ENCODE assay signal across 31 cellular contexts in genomic region chr17:65518256-65518655, GRCh38. TPM values are rescaled to one million over a fixed set of nuclear protein-coding genes. Genes with fewer than 3 reads are reported as not detected.
DNase-seq lines count a peak whose midpoint lies in the region; ATAC-seq and TF ChIP-seq lines count a peak whose summit lies in the region.
"Had no signal": no experiment of that assay in that cellular context is flagged by ENCODE, and none has a peak within 500 bp of the region (broad histone marks: within the 10 kb centered on the region; RNA-seq: fewer than 3 reads in every experiment).

No MANE protein-coding gene starts in this region.

- no peaks in the 10 kb centered on the region for H4K20me1 ChIP-seq in GM23248 (ENCODE audit: insufficient read depth)

- H3K4me1 ChIP-seq in GM23248 (ENCODE audit: insufficient read depth): peaks cover 21% of the 10 kb centered on the region
- H3K4me1 ChIP-seq: BE2C, parathyroid adenoma, right atrium auricular region, testis had no signal

- DNase-seq in A172 (ENCODE audit: low spot score) (peak; percentile 57), GM23248 (peak; percentile 44), WTC11 (ENCODE audit: low spot score) (no peak), fibroblast of peridontal ligament (ENCODE audit: extremely low read depth) (peak; percentile 63), NCI-H2171 (lab: John Stamatoyannopoulos, UW) (no peak), mesenteric fat pad (ENCODE audit: low spot score) (no peak), natural killer cell (no peak)
- DNase-seq in activated CD4-positive, alpha-beta T cell treated with anti-CD3 and anti-CD28 coated beads, Interleukin-2, amount 10 ng/mL, durations not matched to agents 24 days and 14 days: no peak
- DNase-seq: activated B cell treated with CpG ODN at 0.5 μM for 24 hours; activated CD4-positive, alpha-beta T cell treated with anti-CD3 and anti-CD28 coated beads, Interleukin-2, amount 50 U/mL, for 1 hour; activated effector memory CD4-positive, alpha-beta T cell treated with anti-CD3 and anti-CD28 coated beads, Interleukin-2, amount 50 U/mL, for 16 hours; activated naive CD8-positive, alpha-beta T cell treated with anti-CD3 and anti-CD28 coated beads for 36 hours; activated T-cell treated with anti-CD3 and anti-CD28 coated beads, Interleukin-2, amount 50 U/mL, for 1 hour; aorta; BE2C; CD8-positive, alpha-beta T cell; H7; hypothalamus; immature natural killer cell; Karpas-422; MV-4-11; NCI-H146; NCI-H446 treated with DMSO at 0.1 percent for 48 hours; stimulated activated CD4-positive, alpha-beta T cell treated with anti-CD3 and anti-CD28 coated beads, Interleukin-1b, Interleukin-23, amount 100 ng/mL, for 48 hours; stimulated activated naive CD8-positive, alpha-beta T cell treated with anti-CD3 and anti-CD28 coated beads, Interleukin-15, Interleukin-2, amounts not matched to agents 100 U/mL and 50 U/mL, for 24 hours; testis had no signal

- H3K27ac Mint-ChIP-seq in WTC11 (no peak overlapping the region), natural killer cell (no peak overlapping the region)
- H3K27ac Mint-ChIP-seq in activated CD4-positive, alpha-beta T cell treated with anti-CD3 and anti-CD28 coated beads, Interleukin-2, amount 10 ng/mL, durations not matched to agents 24 days and 14 days: no peak overlapping the region
- H3K27ac Mint-ChIP-seq: activated B cell treated with CpG ODN at 0.5 μM for 24 hours; activated naive CD8-positive, alpha-beta T cell treated with anti-CD3 and anti-CD28 coated beads for 36 hours; CD8-positive, alpha-beta T cell; immature natural killer cell had no signal

- POLR2A ChIA-PET in WTC11 (lab: Charles Lee): no interaction called here

- TF ChIP-seq CTCF in WTC11 (IDR thresholded peaks at IDR 0.05) (no peak), natural killer cell (IDR thresholded peaks at IDR 0.05) (no peak)

- no peaks in the 10 kb centered on the region for H3K79me2 ChIP-seq in GM23248 (ENCODE audit: insufficient read depth)
- H3K79me2 ChIP-seq: parathyroid adenoma had no signal

- no peak overlapping the region for H3K4me2 ChIP-seq in GM23248 (ENCODE audit: unreplicated experiment)

- no peaks in the 10 kb centered on the region for H3K9me2 ChIP-seq in GM23248 (ENCODE audit: insufficient read depth)

- no peaks in the 10 kb centered on the region for H3K27me3 ChIP-seq in GM23248 (replicated peaks; ENCODE audit: insufficient read depth)
- H3K27me3 ChIP-seq: BE2C, esophagus muscularis mucosa, right atrium auricular region, testis had no signal

- H3K4me1 Mint-ChIP-seq in WTC11: peaks cover 26% of the 10 kb centered on the region
- peaks cover 22% of the 10 kb centered on the region for H3K4me1 Mint-ChIP-seq in activated CD4-positive, alpha-beta T cell treated with anti-CD3 and anti-CD28 coated beads, Interleukin-2, amount 10 ng/mL, durations not matched to agents 24 days and 14 days
- H3K4me1 Mint-ChIP-seq in natural killer cell: peaks cover 3 to 11% of the 10 kb centered on the region in 2 donors
- H3K4me1 Mint-ChIP-seq: activated B cell treated with CpG ODN at 0.5 μM for 24 hours had no signal

- peaks cover 21% of the 10 kb centered on the region for H3F3A ChIP-seq in GM23248 (ENCODE audit: insufficient read depth)

- no peak for ATAC-seq in WTC11
- no peak for ATAC-seq in natural killer cell
- ATAC-seq: CD8-positive, alpha-beta T cell; GM12878; stimulated activated naive CD8-positive, alpha-beta T cell treated with anti-CD3 and anti-CD28 coated beads, Interleukin-15, Interleukin-2, amounts not matched to agents 100 U/mL and 50 U/mL, for 24 hours had no signal

- intact Hi-C loops in activated CD4-positive, alpha-beta T cell treated with anti-CD3 and anti-CD28 coated beads, Interleukin-2, amount 10 ng/mL, durations not matched to agents 24 days and 14 days (cut with micrococcal nuclease): no loop called here
- intact Hi-C loops in natural killer cell (cut with micrococcal nuclease): no loop called here

- no peaks in the 10 kb centered on the region for H3K36me3 ChIP-seq in GM23248 (ENCODE audit: low read depth)
- H3K36me3 ChIP-seq: BE2C, esophagus muscularis mucosa, right atrium auricular region had no signal

- WGBS in GM23248 (ENCODE audit: low coverage in 1 of 2, low lambda C conversion rate in 2 of 2, missing lambda C conversion rate in 2 of 2), 2 experiments: 75 to 90% methylated on average over 2 of the region's 2 CpGs

- no peak overlapping the region for H3K4me3 ChIP-seq in GM23248
- H3K4me3 ChIP-seq: esophagus muscularis mucosa, GM12878, right atrium auricular region, testis had no signal

- no peak overlapping the region for H3K9ac ChIP-seq in GM23248
- H3K9ac ChIP-seq: parathyroid adenoma had no signal

- no peak overlapping the region for H3K27ac ChIP-seq in GM23248
- H3K27ac ChIP-seq: esophagus muscularis mucosa, parathyroid adenoma, right atrium auricular region, testis had no signal

- CTCF ChIA-PET in WTC11 (lab: Charles Lee): no interaction called here

- peaks cover 2% of the 10 kb centered on the region for H3K9me3 ChIP-seq in GM23248 (ENCODE audit: low read depth)
- H3K9me3 ChIP-seq: BE2C, esophagus muscularis mucosa, right atrium auricular region, testis had no signal

- in situ Hi-C loops in GM23248 (cut with MboI): no loop called here

- H3K27me3 Mint-ChIP-seq in WTC11 (ENCODE audit: low read depth): peaks cover 3% of the 10 kb centered on the region; the same call in 1 of the 2 replicates
- H3K27me3 Mint-ChIP-seq in activated CD4-positive, alpha-beta T cell treated with anti-CD3 and anti-CD28 coated beads, Interleukin-2, amount 10 ng/mL, durations not matched to agents 24 days and 14 days: peaks cover 57% of the 10 kb centered on the region
- peaks cover 23 to 24% of the 10 kb centered on the region in 2 donors for H3K27me3 Mint-ChIP-seq in natural killer cell (ENCODE audit: low read depth in 2 of 2)
- H3K27me3 Mint-ChIP-seq: activated naive CD8-positive, alpha-beta T cell treated with anti-CD3 and anti-CD28 coated beads for 36 hours had no signal

- H3K36me3 Mint-ChIP-seq in WTC11: no peaks in the 10 kb centered on the region; the same call in 1 of the 2 replicates
- H3K36me3 Mint-ChIP-seq in activated CD4-positive, alpha-beta T cell treated with anti-CD3 and anti-CD28 coated beads, Interleukin-2, amount 10 ng/mL, durations not matched to agents 24 days and 14 days (ENCODE audit: low read depth): no peaks in the 10 kb centered on the region
- H3K36me3 Mint-ChIP-seq in natural killer cell: no peaks in the 10 kb centered on the region
- H3K36me3 Mint-ChIP-seq: activated naive CD8-positive, alpha-beta T cell treated with anti-CD3 and anti-CD28 coated beads for 36 hours; CD8-positive, alpha-beta T cell; immature natural killer cell had no signal

- H3K9me3 Mint-ChIP-seq in WTC11 (peaks cover 7% of the 10 kb centered on the region), natural killer cell (no peaks in the 10 kb centered on the region)
- H3K9me3 Mint-ChIP-seq in activated CD4-positive, alpha-beta T cell treated with anti-CD3 and anti-CD28 coated beads, Interleukin-2, amount 10 ng/mL, durations not matched to agents 24 days and 14 days: peaks cover 12% of the 10 kb centered on the region
- H3K9me3 Mint-ChIP-seq: activated naive CD8-positive, alpha-beta T cell treated with anti-CD3 and anti-CD28 coated beads for 36 hours; CD8-positive, alpha-beta T cell; immature natural killer cell had no signal

- no peak overlapping the region for H2AFZ ChIP-seq in GM23248
- H2AFZ ChIP-seq: parathyroid adenoma had no signal

- H3K4me3 Mint-ChIP-seq in WTC11 (no peak overlapping the region), natural killer cell (no peak overlapping the region)
- no peak overlapping the region for H3K4me3 Mint-ChIP-seq in activated CD4-positive, alpha-beta T cell treated with anti-CD3 and anti-CD28 coated beads, Interleukin-2, amount 10 ng/mL, durations not matched to agents 24 days and 14 days
- H3K4me3 Mint-ChIP-seq: activated B cell treated with CpG ODN at 0.5 μM for 24 hours; activated naive CD8-positive, alpha-beta T cell treated with anti-CD3 and anti-CD28 coated beads for 36 hours; CD8-positive, alpha-beta T cell; immature natural killer cell; neural crest cell had no signal

TF ChIP-seq in WTC11, 78 proteins besides CTCF, POLR2A, EP300 and RAD21:
- TF ChIP-seq ZNF425 (CRISPR knock-in tag; conservative IDR thresholded peaks at IDR 0.05) (no peak), USF2 (CRISPR knock-in tag; IDR thresholded peaks at IDR 0.05) (0 out of 2 replicates have a peak, but pooled peaks have one; percentile 35)

RNA-seq across cellular contexts. Expression of gene AXIN2, which starts 43.2 kb away (rescaled TPM):
- total RNA-seq in A172 (2014; rRNA removed; shearing (Covaris generic)): 0.77 and 1.2 TPM in 2 replicates
- 2.3 and 2.4 TPM in 2 replicates for total RNA-seq in GM23248 (2014; rRNA removed; shearing (Covaris generic))
- 0.46 and 0.94 TPM in 2 replicates for polyA plus RNA-seq in GM23248 (2016; fragmentation: Nextera tagmentation; extraction: Ambion mirVana)
- 35.0 to 37.3 TPM (median 37.0 TPM) in 3 replicates for total RNA-seq in WTC11 (2021)
- 26.9 TPM for total RNA-seq in mesenteric fat pad
- total RNA-seq in activated CD4-positive, alpha-beta T cell treated with anti-CD3 and anti-CD28 coated beads, Interleukin-2, amount 10 ng/mL, durations not matched to agents 24 days and 14 days: 4.8 and 5.2 TPM in 2 replicates
- total RNA-seq in natural killer cell: 1 to 10 TPM; 1.3 to 4.1 (median 1.7) TPM

Comparison
In these comparisons a context has a peak if more than half of its experiments do, and no peak if none do; other contexts are left out.
1. DNase-seq: peak in A172 (single experiment), GM23248 (single experiment) and fibroblast of peridontal ligament (single experiment); none in WTC11 (single experiment), NCI-H2171 (single experiment), mesenteric fat pad (single experiment), activated CD4-positive, alpha-beta T cell treated with anti-CD3 and anti-CD28 coated beads, Interleukin-2, amount 10 ng/mL, durations not matched to agents 24 days and 14 days (single experiment) and natural killer cell (single experiment).